ENCODE assay signal across 8 cellular contexts in the genomic region with DNA sequence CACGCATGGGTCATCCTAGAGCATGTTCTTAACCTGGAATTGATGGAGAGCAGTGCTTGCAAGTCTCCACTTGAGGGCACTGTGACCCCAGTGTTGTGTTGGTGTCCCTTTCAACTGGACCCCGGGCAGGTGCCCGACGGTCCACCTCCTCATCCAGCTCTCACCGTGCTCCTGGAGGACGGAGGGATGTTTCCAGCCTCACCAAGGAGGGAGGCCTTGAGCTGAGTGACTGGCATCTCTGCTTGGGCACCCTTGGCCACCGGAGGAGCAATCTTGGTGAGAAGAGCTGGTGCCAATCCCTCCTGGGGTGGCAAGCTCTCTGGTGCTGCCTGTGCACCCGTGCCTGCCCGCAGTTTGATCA. TPM values are rescaled to one million over a fixed set of nuclear protein-coding genes. Genes with fewer than 3 reads are reported as not detected.
DNase-seq lines count a peak whose midpoint lies in the region; ATAC-seq and TF ChIP-seq lines count a peak whose summit lies in the region.

No MANE protein-coding gene starts in this region.

- H3K4me1 ChIP-seq in DND-41 (ENCODE audit: insufficient read depth, low read length) (no peaks in the 10 kb centered on the region), mesenchymal stem cell (ENCODE audit: control insufficient read depth, insufficient read depth, low read depth, low read length) (no peaks in the 10 kb centered on the region)

- no peak for DNase-seq in DND-41
- peak; percentile 31 for DNase-seq in HPDE6-E6E7 (ENCODE audit: extremely low spot score)
- DNase-seq in astrocyte of the spinal cord (ENCODE audit: low read depth, low spot score): no peak
- DNase-seq in mesenchymal stem cell: peak; percentile 1

- ATAC-seq in DND-41 (ENCODE audit: insufficient read depth, low read depth): no peak
- ATAC-seq in GM19467 (IDR thresholded peaks at IDR 0.05; ENCODE audit: unreplicated experiment): no peak
- ATAC-seq in HG02642 (IDR thresholded peaks at IDR 0.05; ENCODE audit: poor library complexity, unreplicated experiment): no peak
- no peak for ATAC-seq in GM21723 (IDR thresholded peaks at IDR 0.05; ENCODE audit: unreplicated experiment)
- no peak for ATAC-seq in HG03280 (IDR thresholded peaks at IDR 0.05; ENCODE audit: unreplicated experiment)

- no peak overlapping the region for H2BK15ac ChIP-seq in mesenchymal stem cell (ENCODE audit: low read depth, poor library complexity, severe bottlenecking)

- H3K9ac ChIP-seq in DND-41 (ENCODE audit: low read depth, low read length) (no peak overlapping the region), mesenchymal stem cell (ENCODE audit: low read length) (no peak overlapping the region)

- no peak overlapping the region for H2BK5ac ChIP-seq in mesenchymal stem cell (ENCODE audit: low read depth, low read length, poor library complexity, severe bottlenecking)

- no peak overlapping the region for H3K18ac ChIP-seq in mesenchymal stem cell (ENCODE audit: low read depth in 1 of 2, low read length in 2 of 2)

- H3K9me3 ChIP-seq in DND-41 (ENCODE audit: insufficient read depth, low read length, severe bottlenecking): peaks cover 2% of the 10 kb centered on the region
- H3K9me3 ChIP-seq in mesenchymal stem cell (ENCODE audit: control insufficient read depth, low read length): peaks cover 21% of the 10 kb centered on the region

- H3K4me2 ChIP-seq in DND-41 (ENCODE audit: insufficient read depth, low read length) (no peak overlapping the region), mesenchymal stem cell (ENCODE audit: low read length, poor library complexity, severe bottlenecking) (no peak overlapping the region)

- H3K14ac ChIP-seq in mesenchymal stem cell (ENCODE audit: low read length in 2 of 2): peak overlapping the region in 1 of 2 experiments; percentile 48

- no peak overlapping the region for H3K27ac ChIP-seq in DND-41 (ENCODE audit: low read length)
- H3K27ac ChIP-seq in mesenchymal stem cell (ENCODE audit: low read length, poor library complexity, severe bottlenecking): no peak overlapping the region

- H3K27me3 ChIP-seq in DND-41 (ENCODE audit: insufficient read depth, low read length, poor library complexity) (no peaks in the 10 kb centered on the region), mesenchymal stem cell (ENCODE audit: control insufficient read depth in 1 of 2, insufficient read depth in 1 of 2, low read length in 2 of 2) (peaks cover 13 to 49% of the 10 kb centered on the region in 2 experiments)

- H3K23ac ChIP-seq in mesenchymal stem cell (ENCODE audit: low read length in 2 of 2): no peak overlapping the region

- no peak overlapping the region for H2BK120ac ChIP-seq in mesenchymal stem cell (ENCODE audit: low read depth, low read length)

- no peak overlapping the region for H4K8ac ChIP-seq in mesenchymal stem cell (ENCODE audit: low read length)

- H3K36me3 ChIP-seq in DND-41 (ENCODE audit: insufficient read depth, low read length) (no peaks in the 10 kb centered on the region), mesenchymal stem cell (ENCODE audit: control insufficient read depth in 1 of 2, insufficient read depth in 2 of 2, low read depth in 1 of 2, low read length in 2 of 2) (no peaks in the 10 kb centered on the region)

- in situ Hi-C loops in astrocyte of the spinal cord (cut with HindIII; ENCODE audit: low sequenced_read_pairs): no loop called here

- H2BK12ac ChIP-seq in mesenchymal stem cell (ENCODE audit: low read length in 2 of 2): no peak overlapping the region

- H2AFZ ChIP-seq in DND-41 (ENCODE audit: low read depth, low read length) (no peak overlapping the region), mesenchymal stem cell (ENCODE audit: low read depth, low read length) (no peak overlapping the region)

- H3K4ac ChIP-seq in mesenchymal stem cell (ENCODE audit: low read depth in 1 of 2, low read length in 2 of 2): no peak overlapping the region

- no peak overlapping the region for H3K4me3 ChIP-seq in DND-41 (ENCODE audit: low read depth in 1 of 2, low read length in 2 of 2)
- H3K4me3 ChIP-seq in astrocyte of the spinal cord (ENCODE audit: low read depth, low read length): no peak overlapping the region
- no peak overlapping the region for H3K4me3 ChIP-seq in mesenchymal stem cell (ENCODE audit: insufficient read depth in 1 of 2, low read depth in 1 of 2, low read length in 2 of 2)

- no peaks in the 10 kb centered on the region for H3K79me2 ChIP-seq in DND-41 (ENCODE audit: insufficient read depth, low read length)

- no peaks in the 10 kb centered on the region for H3K79me1 ChIP-seq in mesenchymal stem cell (replicated peaks; ENCODE audit: low read length, poor library complexity, severe bottlenecking)

- H4K91ac ChIP-seq in mesenchymal stem cell (ENCODE audit: low read length): no peak overlapping the region

- no peak overlapping the region for H2AK5ac ChIP-seq in mesenchymal stem cell (ENCODE audit: low read length, severe bottlenecking)

- H4K20me1 ChIP-seq in DND-41 (ENCODE audit: insufficient read depth, low read length): no peaks in the 10 kb centered on the region

- TF ChIP-seq CTCF in DND-41 (IDR thresholded peaks at IDR 0.05; ENCODE audit: borderline replicate concordance, extremely low read depth, low read length, poor library complexity, severe bottlenecking): peak; percentile 56
- TF ChIP-seq CTCF in astrocyte of the spinal cord (IDR thresholded peaks at IDR 0.05; ENCODE audit: low read depth, low read length): peak; percentile 49

- WGBS in mesenchymal stem cell: 56% methylated on average over 9 of the region's 9 CpGs

RNA-seq across cellular contexts. Expression of a gene that starts 45.4 kb away (rescaled TPM):
- polyA plus RNA-seq in mesenchymal stem cell (2013, experiment 1 of 2): not detected
- not detected for polyA plus RNA-seq in mesenchymal stem cell (2013, experiment 2 of 2)

Comparison
In these comparisons a context has a peak if more than half of its experiments do, and no peak if none do; other contexts are left out.
1. DNase-seq: peak in HPDE6-E6E7 (single experiment) and mesenchymal stem cell (single experiment); none in DND-41 (single experiment) and astrocyte of the spinal cord (single experiment).